29 cellular contexts compared by ENCODE assay signal in the genomic region with DNA sequence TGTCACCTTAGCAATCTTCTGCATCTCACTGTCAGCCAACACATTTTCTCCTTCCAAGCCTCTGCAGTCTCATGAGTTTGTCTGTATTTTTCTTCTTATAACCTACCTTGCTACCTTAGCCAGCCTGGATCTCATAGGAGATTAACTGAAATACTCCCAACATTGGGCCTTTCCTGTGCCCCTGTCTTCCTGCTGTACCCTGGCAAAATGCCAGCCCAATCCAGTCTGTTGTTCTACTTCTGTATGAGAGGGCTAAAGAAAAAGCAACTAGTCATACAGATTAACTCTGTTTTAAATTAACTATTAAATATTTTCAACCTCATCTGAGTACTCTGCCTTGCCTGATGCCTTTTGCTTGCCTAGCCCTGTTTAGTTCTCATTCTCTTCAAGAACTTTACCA. TPM values are rescaled to one million over a fixed set of nuclear protein-coding genes. Genes with fewer than 3 reads are reported as not detected.
A peak's percentile ranks its signal among the peaks of the same experiment; 100 is the strongest.
DNase-seq lines count a peak whose midpoint lies in the region; ATAC-seq, FAIRE-seq and TF ChIP-seq lines count a peak whose summit lies in the region.
"Had no signal": no experiment of that assay in that cellular context is flagged by ENCODE, and none has a peak within 500 bp of the region (broad histone marks: within the 10 kb centered on the region; RNA-seq: fewer than 3 reads in every experiment).

No MANE protein-coding gene starts in this region.

- TF ChIP-seq EP300 in HepG2 (IDR thresholded peaks at IDR 0.05; ENCODE audit: low read depth in 2 of 2, low read length in 2 of 2) (no peak), HepG2 (CRISPR knock-in tag; IDR thresholded peaks at IDR 0.05; ENCODE audit: borderline replicate concordance) (no peak)

- POLR2A ChIA-PET in HepG2 (lab: Yijun Ruan, JAX): no interaction called here
- POLR2A ChIA-PET in CD4-positive, alpha-beta T cell (lab: Charles Lee): no interaction called here

- no peak overlapping the region for H2AFZ ChIP-seq in HepG2 (ENCODE audit: low read length)
- H2AFZ ChIP-seq: GM23338, neural progenitor cell had no signal

- H3K27ac ChIP-seq in HepG2 (ENCODE audit: extremely low read length, insufficient read depth, low read length) (no peak overlapping the region), right lobe of liver (no peak overlapping the region)
- H3K27ac ChIP-seq in CD4-positive, alpha-beta T cell (ENCODE audit: low read depth, low read length): no peak overlapping the region
- H3K27ac ChIP-seq: 22Rv1, colonic mucosa, KMS-11, neural progenitor cell, spleen, upper lobe of right lung, WERI-Rb-1 had no signal

- BruUV-seq in HepG2 (replicated peaks; lab: Mats Ljungman, UMichigan): no TSS peak

- no peak for ATAC-seq in HepG2
- no peak for ATAC-seq in right lobe of liver
- no peak for ATAC-seq in CD4-positive, alpha-beta T cell (ENCODE audit: poor library complexity)
- ATAC-seq: activated T-cell treated with anti-CD3 and anti-CD28 coated beads, Interleukin-2, amount 50 U/mL, for 4 hours; effector memory CD8-positive, alpha-beta T cell; GM23338; Panc1; right cardiac atrium; upper lobe of right lung had no signal

- no peak overlapping the region for H3K4me2 ChIP-seq in HepG2 (ENCODE audit: low read depth, low read length)
- H3K4me2 ChIP-seq: GM23338, KMS-11, neural progenitor cell had no signal

- H3K9ac ChIP-seq in HepG2 (ENCODE audit: insufficient read depth, low read depth, low read length): no peak overlapping the region
- H3K9ac ChIP-seq: KMS-11, neural progenitor cell had no signal

- TF ChIP-seq POLR2A in HepG2 (IDR thresholded peaks at IDR 0.05; ENCODE audit: insufficient read depth in 1 of 2, low read depth in 2 of 2, low read length in 2 of 2): no peak
- TF ChIP-seq POLR2A in right lobe of liver (IDR thresholded peaks at IDR 0.05): no peak

- H4K20me1 ChIP-seq in HepG2 (ENCODE audit: insufficient read depth, low read length): no peaks in the 10 kb centered on the region

- H3K9me3 ChIP-seq in HepG2 (ENCODE audit: low read length) (no peaks in the 10 kb centered on the region), right lobe of liver (no peaks in the 10 kb centered on the region)
- H3K9me3 ChIP-seq in CD4-positive, alpha-beta T cell (ENCODE audit: control insufficient read depth, low read length): no peaks in the 10 kb centered on the region
- H3K9me3 ChIP-seq: colonic mucosa, spleen, upper lobe of right lung had no signal

- CTCF ChIA-PET in HepG2 (lab: Yijun Ruan, JAX; ENCODE audit: low intra/inter-chr PET ratio, low total read pairs): no interaction called here
- CTCF ChIA-PET in CD4-positive, alpha-beta T cell (lab: Charles Lee): no interaction called here

- H3K4me3 ChIP-seq in HepG2 (replicated peaks in 1 of 3; ENCODE audit: insufficient read depth in 1 of 3, low read depth in 2 of 3, low read length in 3 of 3) (no peak overlapping the region), right lobe of liver (no peak overlapping the region)
- H3K4me3 ChIP-seq: colonic mucosa, GM23338, neural progenitor cell, spleen, upper lobe of right lung had no signal

- H3K27me3 Mint-ChIP-seq in CD4-positive, alpha-beta T cell: no peaks in the 10 kb centered on the region
- H3K27me3 Mint-ChIP-seq: activated naive CD4-positive, alpha-beta T cell treated with anti-CD3 and anti-CD28 coated beads, Interleukin-2, amount 10 ng/mL, durations not matched to agents 7 days and 5 days; effector memory CD8-positive, alpha-beta T cell had no signal

- FAIRE-seq in HepG2 (lab: Jason Lieb, UNC): no peak
- FAIRE-seq: HTR-8/SVneo had no signal

- H3K4me3 Mint-ChIP-seq in CD4-positive, alpha-beta T cell: no peak overlapping the region
- H3K4me3 Mint-ChIP-seq: activated naive CD4-positive, alpha-beta T cell treated with anti-CD3 and anti-CD28 coated beads, Interleukin-2, amount 10 ng/mL, durations not matched to agents 7 days and 5 days; activated T-cell treated with anti-CD3 and anti-CD28 coated beads, Interleukin-2, amount 50 U/mL, for 4 hours; effector memory CD8-positive, alpha-beta T cell; GM23338; neural progenitor cell had no signal

- intact Hi-C loops in HepG2 (cut with micrococcal nuclease; ENCODE audit: unreplicated experiment) (no loop called here), right lobe of liver (cut with DNase I) (no loop called here)
- intact Hi-C loops in CD4-positive, alpha-beta T cell (cut with DNase I, micrococcal nuclease): no loop called here

- TF ChIP-seq CTCF in HepG2 (CRISPR knock-in tag; IDR thresholded peaks at IDR 0.05) (no peak), right lobe of liver (IDR thresholded peaks at IDR 0.05) (no peak)
- TF ChIP-seq CTCF in CD4-positive, alpha-beta T cell (IDR thresholded peaks at IDR 0.05): no peak

- no peaks in the 10 kb centered on the region for H3K79me2 ChIP-seq in HepG2 (ENCODE audit: insufficient read depth, low read length)

- peaks cover 22% of the 10 kb centered on the region for H3K4me1 Mint-ChIP-seq in CD4-positive, alpha-beta T cell (ENCODE audit: low read depth)
- H3K4me1 Mint-ChIP-seq: GM23338, neural progenitor cell had no signal

- no peaks in the 10 kb centered on the region for H3K27me3 ChIP-seq in HepG2 (ENCODE audit: control insufficient read depth in 1 of 2, insufficient read depth in 2 of 2, low read length in 2 of 2)
- no peaks in the 10 kb centered on the region for H3K27me3 ChIP-seq in right lobe of liver
- no peaks in the 10 kb centered on the region for H3K27me3 ChIP-seq in CD4-positive, alpha-beta T cell (ENCODE audit: control insufficient read depth, insufficient read depth, low read length)
- H3K27me3 ChIP-seq: colonic mucosa, neural progenitor cell, spleen, upper lobe of right lung had no signal

- DNase-seq in DMS 273 (lab: John Stamatoyannopoulos, UW; ENCODE audit: unreplicated experiment) (peak; percentile 44), DMS 273 treated with DMSO at 0.1 percent for 48 hours (lab: John Stamatoyannopoulos, UW) (no peak), HepG2 (ENCODE audit: low spot score) (no peak), right lobe of liver (no peak), cerebellum (ENCODE audit: low spot score) (peak; percentile 10), putamen (ENCODE audit: low spot score) (no peak), HT-29 (ENCODE audit: low spot score) (no peak)
- no peak for DNase-seq in CD4-positive, alpha-beta T cell
- DNase-seq: activated CD4-positive, alpha-beta T cell treated with anti-CD3 and anti-CD28 coated beads for 48 hours; activated CD8-positive, alpha-beta memory T cell treated with anti-CD3 and anti-CD28 coated beads for 24 hours; activated naive CD4-positive, alpha-beta T cell treated with anti-CD3 and anti-CD28 coated beads, Interleukin-2, amount 10 ng/mL, durations not matched to agents 7 days and 5 days; activated T-cell treated with anti-CD3 and anti-CD28 coated beads, Interleukin-2, amount 50 U/mL, for 4 hours; amniotic stem cell; colonic mucosa; effector memory CD8-positive, alpha-beta T cell; mammary epithelial cell; NCI-H446; right cardiac atrium; SHP77 treated with DMSO at 0.1 percent for 48 hours; spleen; stimulated activated CD4-positive, alpha-beta T cell treated with anti-CD3 and anti-CD28 coated beads, Interleukin-2, amount 100 ng/mL, for 48 hours; upper lobe of right lung; WERI-Rb-1 had no signal

- H3K36me3 ChIP-seq in HepG2 (replicated peaks in 1 of 2; ENCODE audit: control insufficient read depth in 1 of 2, insufficient read depth in 2 of 2, low read length in 2 of 2) (peaks cover 9 to 59% of the 10 kb centered on the region in 2 experiments), right lobe of liver (peaks cover 8 to 75% (median 24%) of the 10 kb centered on the region in 4 donors)

- no peak for TF ChIP-seq RAD21 in HepG2 (CRISPR knock-in tag; IDR thresholded peaks at IDR 0.05)

- in situ Hi-C loops in HepG2 (cut with HindIII; ENCODE audit: extremely low pct_ligation_motif_present, low pct_unique_long_range_greater_than_20kb): no loop called here

- peaks cover 96% of the 10 kb centered on the region for H3K36me3 Mint-ChIP-seq in CD4-positive, alpha-beta T cell (ENCODE audit: low read depth)

- no peak overlapping the region for H3K27ac Mint-ChIP-seq in CD4-positive, alpha-beta T cell
- H3K27ac Mint-ChIP-seq: activated naive CD4-positive, alpha-beta T cell treated with anti-CD3 and anti-CD28 coated beads, Interleukin-2, amount 10 ng/mL, durations not matched to agents 7 days and 5 days; effector memory CD8-positive, alpha-beta T cell; GM23338; neural progenitor cell had no signal

- H3K9me3 Mint-ChIP-seq in CD4-positive, alpha-beta T cell: no peaks in the 10 kb centered on the region
- H3K9me3 Mint-ChIP-seq: activated naive CD4-positive, alpha-beta T cell treated with anti-CD3 and anti-CD28 coated beads, Interleukin-2, amount 10 ng/mL, durations not matched to agents 7 days and 5 days; activated T-cell treated with anti-CD3 and anti-CD28 coated beads, Interleukin-2, amount 50 U/mL, for 4 hours; effector memory CD8-positive, alpha-beta T cell; GM23338; neural progenitor cell had no signal

- peaks cover 11% of the 10 kb centered on the region for H3K4me1 ChIP-seq in HepG2 (ENCODE audit: insufficient read depth, low read length)
- H3K4me1 ChIP-seq in right lobe of liver: no peaks in the 10 kb centered on the region
- H3K4me1 ChIP-seq: colonic mucosa, upper lobe of right lung had no signal

RNA-seq across cellular contexts. Expression of a gene that starts 18.4 kb away (rescaled TPM):
- 37.0 and 44.6 TPM in 2 replicates for total RNA-seq in HepG2 (2016; rRNA removed; fragmentation: Illumina TruSeq; extraction: Trizol)
- total RNA-seq in HepG2 (2016; cell fraction: cytosol; rRNA removed; fragmentation: Illumina TruSeq; extraction: Trizol; ENCODE audit: low read depth): 28.9 and 32.9 TPM in 2 replicates
- total RNA-seq in HepG2 (2016; cell fraction: insoluble cytoplasmic fraction; rRNA removed; fragmentation: Illumina TruSeq; extraction: Trizol): 36.9 and 46.8 TPM in 2 replicates
- 18.1 and 20.9 TPM in 2 replicates for total RNA-seq in HepG2 (2016; cell fraction: membrane; rRNA removed; fragmentation: Illumina TruSeq; extraction: Trizol)
- total RNA-seq in HepG2 (2016; cell fraction: nucleus; rRNA removed; fragmentation: Illumina TruSeq; extraction: Trizol): 39.4 and 39.8 TPM in 2 replicates
- polyA plus RNA-seq in HepG2 (2011; rRNA removed): 12.5 and 15.8 TPM in 2 replicates
- 7.1 and 11.8 TPM in 2 replicates for polyA plus RNA-seq in HepG2 (2011; cell fraction: cytosol; rRNA removed)
- 10.2 and 10.3 TPM in 2 replicates for polyA plus RNA-seq in HepG2 (2011; cell fraction: nucleus; rRNA removed)
- polyA plus RNA-seq in HepG2 (2012): 26.1 and 37.7 TPM in 2 replicates
- polyA plus RNA-seq in HepG2 (2016; cell fraction: cytosol; fragmentation: Illumina TruSeq; extraction: Trizol; ENCODE audit: low read depth): 3.3 and 3.6 TPM in 2 replicates
- 30.4 and 34.8 TPM in 2 replicates for polyA plus RNA-seq in HepG2 (2016; cell fraction: insoluble cytoplasmic fraction; fragmentation: Illumina TruSeq; extraction: Trizol; ENCODE audit: low read depth)
- 8.4 and 9.0 TPM in 2 replicates for polyA plus RNA-seq in HepG2 (2016; cell fraction: membrane; fragmentation: Illumina TruSeq; extraction: Trizol; ENCODE audit: low read depth)
- 35.8 and 42.7 TPM in 2 replicates for polyA plus RNA-seq in HepG2 (2016; cell fraction: nucleus; fragmentation: Illumina TruSeq; extraction: Trizol; ENCODE audit: insufficient read depth, low read depth)
- 13.3 and 27.5 TPM in 2 replicates for polyA minus RNA-seq in HepG2 (2011; rRNA and poly(A)+ RNA removed; ENCODE audit: low replicate concordance)
- polyA minus RNA-seq in HepG2 (2011; cell fraction: cytosol; rRNA and poly(A)+ RNA removed): 14.8 and 16.9 TPM in 2 replicates
- 56.3 and 63.3 TPM in 2 replicates for polyA minus RNA-seq in HepG2 (2011; cell fraction: nucleus; rRNA and poly(A)+ RNA removed)
- total RNA-seq in right lobe of liver: 10 to 100 TPM; 20.0 to 33.7 (median 27.1) TPM
- total RNA-seq in cerebellum: 32.8 TPM
- total RNA-seq in HT-29 (2014; rRNA removed; shearing (Covaris generic)): 14.8 and 16.5 TPM in 2 replicates
- 10 to 100 TPM; 43.2 to 45.6 TPM for total RNA-seq in CD4-positive, alpha-beta T cell

Comparison
In these comparisons a context has a peak if more than half of its experiments do, and no peak if none do; other contexts are left out.
1. DNase-seq: peak in DMS 273 (single experiment) and cerebellum (single experiment); none in DMS 273 treated with DMSO at 0.1 percent for 48 hours (single experiment), HepG2 (single experiment), right lobe of liver (0 of 3), putamen (single experiment), HT-29 (single experiment) and CD4-positive, alpha-beta T cell (0 of 10).